8 cellular contexts compared by ENCODE assay signal in genomic region chr5:88727705-88728313, GRCh38.
DNase-seq lines count a peak whose midpoint lies in the region; ATAC-seq and TF ChIP-seq lines count a peak whose summit lies in the region.

No MANE protein-coding gene starts in this region.

- POLR2A ChIA-PET in PC-9 (lab: Charles Lee; ENCODE audit: unreplicated experiment), result interaction anchor here (0.6 to 0.7 kb wide), 3 partner anchors 104 to 888 kb away, joined by 3 to 10 read pairs (median 5); no protein-coding TSS in a partner anchor

- peak; percentile 53 to 78 (median 65) for TF ChIP-seq CTCF in heart left ventricle (IDR thresholded peaks at IDR 0.05)
- TF ChIP-seq CTCF in PC-9 (conservative IDR thresholded peaks at IDR 0.05), result peak; percentile 75
- peak; percentile 46 for TF ChIP-seq CTCF in fibroblast of the aortic adventitia (IDR thresholded peaks at IDR 0.05; ENCODE audit: insufficient read depth, low read length)
- TF ChIP-seq CTCF in upper lobe of right lung (IDR thresholded peaks at IDR 0.05), result peak; percentile 71

- no peaks in the 10 kb centered on the region for H3K79me2 ChIP-seq in PC-9 (ENCODE audit: low read depth)

- intact Hi-C loops in heart left ventricle (cut with DNase I) (loop anchor here (2.0 to 10.0 kb wide), 8 partner anchors 159 to 1657 kb away; no protein-coding TSS in a partner anchor), right cardiac atrium (cut with DNase I) (loop anchor here in 1 of 4 donors (5.0 to 10.0 kb wide), 2 partner anchors 1459 to 1537 kb away; no protein-coding TSS in a partner anchor), PC-9 (cut with micrococcal nuclease; ENCODE audit: unreplicated experiment) (loop anchor here (2.0 kb wide), 5 partner anchors 947 to 1803 kb away; no protein-coding TSS in a partner anchor), upper lobe of right lung (cut with DNase I) (no loop called here)

- H3K4me3 ChIP-seq in heart left ventricle (no peak overlapping the region), right cardiac atrium (ENCODE audit: low read length) (no peak overlapping the region), PC-9 (no peak overlapping the region), fibroblast of the aortic adventitia (ENCODE audit: low read depth, low read length) (no peak overlapping the region), upper lobe of right lung (no peak overlapping the region), H7 (ENCODE audit: insufficient read depth, low read depth, low read length) (no peak overlapping the region)

- DNase-seq in heart left ventricle (no peak), right cardiac atrium (no peak), PC-9 (no peak), fibroblast of the aortic adventitia (ENCODE audit: low read depth) (peak; percentile 61), upper lobe of right lung (no peak), HK-2 (ENCODE audit: unreplicated experiment) (no peak), H7 (no peak)

- WGBS in heart left ventricle, 4 donors, result 36 to 42% (median 39%) methylated on average over 3 of the region's 3 CpGs
- 35% methylated on average over 3 of the region's 3 CpGs for whole genome bisulfite sequencing in right cardiac atrium

- no peaks in the 10 kb centered on the region for H4K20me1 ChIP-seq in PC-9 (ENCODE audit: insufficient read depth)

- no peaks in the 10 kb centered on the region for H3K27me3 ChIP-seq in heart left ventricle
- H3K27me3 ChIP-seq in right cardiac atrium (ENCODE audit: control insufficient read depth, insufficient read depth), result no peaks in the 10 kb centered on the region
- H3K27me3 ChIP-seq in PC-9 (ENCODE audit: insufficient read depth, low read depth), result no peaks in the 10 kb centered on the region
- no peaks in the 10 kb centered on the region for H3K27me3 ChIP-seq in upper lobe of right lung
- peaks cover 6% of the 10 kb centered on the region; the same call in 1 of the 2 replicates for H3K27me3 ChIP-seq in H7 (ENCODE audit: control insufficient read depth, insufficient read depth, low read length)

- CTCF ChIA-PET in PC-9 (lab: Charles Lee), result interaction anchor here (0.6 to 1.3 kb wide), 7 partner anchors 575 to 1721 kb away, joined by 3 to 6 read pairs (median 3); no protein-coding TSS in a partner anchor

- ATAC-seq in heart left ventricle (no peak), right cardiac atrium (no peak), upper lobe of right lung (no peak), GM21528 (IDR thresholded peaks at IDR 0.05; ENCODE audit: low FRiP score, unreplicated experiment) (no peak)

- no TSS peak for BruUV-seq in PC-9 (replicated peaks; lab: Mats Ljungman, UMichigan)

- peaks cover 0 to 25% (median 9%) of the 10 kb centered on the region in 12 donors for H3K4me1 ChIP-seq in heart left ventricle
- no peaks in the 10 kb centered on the region for H3K4me1 ChIP-seq in right cardiac atrium (ENCODE audit: control insufficient read depth, insufficient read depth, low read length)
- H3K4me1 ChIP-seq in PC-9 (replicated peaks; ENCODE audit: insufficient read depth), result no peaks in the 10 kb centered on the region
- H3K4me1 ChIP-seq in upper lobe of right lung, result no peaks in the 10 kb centered on the region

- H3F3A ChIP-seq in PC-9 (ENCODE audit: insufficient read depth, low read depth), result no peaks in the 10 kb centered on the region

- peaks cover 0 to 83% (median 73%) of the 10 kb centered on the region in 9 donors for H3K36me3 ChIP-seq in heart left ventricle
- H3K36me3 ChIP-seq in PC-9 (ENCODE audit: low read depth), result no peaks in the 10 kb centered on the region
- peaks cover 40% of the 10 kb centered on the region for H3K36me3 ChIP-seq in upper lobe of right lung
- no peaks in the 10 kb centered on the region for H3K36me3 ChIP-seq in H7 (replicated peaks; ENCODE audit: control insufficient read depth, insufficient read depth, low read length)

- H3K4me2 ChIP-seq in PC-9, result no peak overlapping the region

- H2AFZ ChIP-seq in PC-9, result no peak overlapping the region

- no peaks in the 10 kb centered on the region for H3K9me3 ChIP-seq in heart left ventricle
- no peaks in the 10 kb centered on the region for H3K9me3 ChIP-seq in right cardiac atrium (ENCODE audit: control insufficient read depth, low read length)
- H3K9me3 ChIP-seq in PC-9 (ENCODE audit: insufficient read depth, low read depth), result no peaks in the 10 kb centered on the region
- no peaks in the 10 kb centered on the region for H3K9me3 ChIP-seq in upper lobe of right lung

- H3K9me2 ChIP-seq in PC-9 (ENCODE audit: insufficient read depth), result no peaks in the 10 kb centered on the region

- H3K27ac ChIP-seq in heart left ventricle, result no peak overlapping the region
- H3K27ac ChIP-seq in right cardiac atrium (ENCODE audit: low read length), result no peak overlapping the region
- H3K27ac ChIP-seq in PC-9, result no peak overlapping the region
- no peak overlapping the region for H3K27ac ChIP-seq in upper lobe of right lung

- TF ChIP-seq POLR2A in heart left ventricle (IDR thresholded peaks at IDR 0.05), result no peak
